ENCODE assay signal across 19 cellular contexts in genomic region chr13:109768176-109768575, GRCh38. TPM values are rescaled to one million over a fixed set of nuclear protein-coding genes. Genes with fewer than 3 reads are reported as not detected.
A peak's percentile ranks its signal among the peaks of the same experiment; 100 is the strongest.
DNase-seq lines count a peak whose midpoint lies in the region; FAIRE-seq and TF ChIP-seq lines count a peak whose summit lies in the region.
"Had no signal": no experiment of that assay in that cellular context is flagged by ENCODE, and none has a peak within 500 bp of the region (broad histone marks: within the 10 kb centered on the region; RNA-seq: fewer than 3 reads in every experiment).

No MANE protein-coding gene starts in this region.

- DNase-seq in H54 (ENCODE audit: insufficient read length, low spot score) (no peak), NCI-H345 (lab: John Stamatoyannopoulos, UW) (no peak), frontal cortex (ENCODE audit: low spot score in 2 of 2) (no peak), HuH-7 (ENCODE audit: low spot score) (no peak)
- DNase-seq: 8988T; C1 segment of cervical spinal cord; Caco-2; CD8-positive, alpha-beta T cell; DMS153; DND-41; GOT3; H7; HCEC 1CT had no signal

- H3K27ac ChIP-seq in 22Rv1 (peak overlapping the region; percentile 36; the same call in 1 of the 2 replicates), neutrophil (peak overlapping the region; percentile 28), subcutaneous abdominal adipose tissue (ENCODE audit: low read depth, low read length) (peak overlapping the region; percentile 58)
- H3K27ac ChIP-seq: A549 had no signal

- no peaks in the 10 kb centered on the region for H3K27me3 ChIP-seq in neutrophil
- H3K27me3 ChIP-seq in subcutaneous abdominal adipose tissue (ENCODE audit: control insufficient read depth in 5 of 5, insufficient read depth in 4 of 5, low read length in 5 of 5), result no peaks in the 10 kb centered on the region

- H3K4me1 ChIP-seq in neutrophil (ENCODE audit: control insufficient read depth in 1 of 2, insufficient read depth in 1 of 2, low read depth in 1 of 2, low read length in 1 of 2), result peaks cover 31 to 39% of the 10 kb centered on the region in 2 experiments
- H3K4me1 ChIP-seq in subcutaneous abdominal adipose tissue (ENCODE audit: control insufficient read depth in 5 of 5, insufficient read depth in 5 of 5, low read length in 5 of 5), result peaks cover 2 to 67% (median 20%) of the 10 kb centered on the region in 5 donors
- H3K4me1 ChIP-seq: Caco-2 had no signal

- H3K9me3 ChIP-seq in neutrophil (no peaks in the 10 kb centered on the region), subcutaneous abdominal adipose tissue (ENCODE audit: control insufficient read depth in 5 of 5, low read length in 5 of 5) (no peaks in the 10 kb centered on the region)
- H3K9me3 ChIP-seq: A549, Caco-2 had no signal

- FAIRE-seq in H54 (lab: Jason Lieb, UNC) (peak; percentile 27), frontal cortex (lab: Jason Lieb, UNC) (no peak)
- FAIRE-seq: A549, G401.6, GM12892 had no signal

- TF ChIP-seq POLR2A in H54 (IDR thresholded peaks at IDR 0.05; ENCODE audit: low read depth, low read length), result no peak

- H3K9ac ChIP-seq in subcutaneous abdominal adipose tissue (ENCODE audit: low read length in 5 of 5), result no peak overlapping the region

- TF ChIP-seq CTCF in 22Rv1 (IDR thresholded peaks at IDR 0.05) (no peak), neutrophil (IDR thresholded peaks at IDR 0.05) (no peak)

- no peak overlapping the region for H3K4me3 ChIP-seq in neutrophil (ENCODE audit: low read depth in 1 of 2, low read length in 1 of 2)
- peak overlapping the region in 1 of 5 donors; percentile 4 for H3K4me3 ChIP-seq in subcutaneous abdominal adipose tissue (ENCODE audit: low read depth in 1 of 5, low read length in 5 of 5)
- H3K4me3 ChIP-seq: A549 had no signal

- peaks cover 37% of the 10 kb centered on the region for H3K36me3 ChIP-seq in neutrophil
- H3K36me3 ChIP-seq in subcutaneous abdominal adipose tissue (ENCODE audit: control insufficient read depth in 5 of 5, insufficient read depth in 5 of 5, low read length in 5 of 5), result peaks cover 14 to 25% (median 19%) of the 10 kb centered on the region in 5 donors

RNA-seq across cellular contexts. Expression of gene IRS2, which starts 18.2 kb away (rescaled TPM):
- 10.6 TPM for total RNA-seq in frontal cortex
